15 cellular contexts compared by ENCODE assay signal in genomic region chrX:65488496-65488895, GRCh38.
"Had no signal": no experiment of that assay in that cellular context is flagged by ENCODE, and none has a peak within 500 bp of the region (broad histone marks: within the 10 kb centered on the region; RNA-seq: fewer than 3 reads in every experiment).

No MANE protein-coding gene starts in this region.

- H3K4me1 ChIP-seq: gastrocnemius medialis, heart right ventricle, left ventricle myocardium inferior, pancreas had no signal

- H3K4me3 ChIP-seq: dorsolateral prefrontal cortex, gastrocnemius medialis, heart right ventricle, left ventricle myocardium inferior, pancreas had no signal

- H3K9me3 ChIP-seq: gastrocnemius medialis, heart right ventricle, left ventricle myocardium inferior, pancreas had no signal

- ATAC-seq: activated CD4-positive, CD25-positive, alpha-beta regulatory T cell treated with anti-CD3 and anti-CD28 coated beads, Interleukin-2, amount 50 U/mL, for 24 hours; activated CD8-positive, alpha-beta memory T cell treated with anti-CD3 and anti-CD28 coated beads, Interleukin-2, amount 10 ng/mL, durations not matched to agents 7 days and 5 days; esophagus mucosa; gastrocnemius medialis; heart right ventricle; pancreas had no signal

- DNase-seq: activated CD4-positive, alpha-beta T cell treated with anti-CD3 and anti-CD28 coated beads, Interleukin-2, amount 50 U/mL, for 4 hours; activated CD8-positive, alpha-beta memory T cell treated with anti-CD3 and anti-CD28 coated beads, Interleukin-2, amount 10 ng/mL, durations not matched to agents 7 days and 5 days; activated gamma-delta T cell; activated T-cell treated with anti-CD3 and anti-CD28 coated beads, Interleukin-2, amount 50 U/mL, for 48 hours; anterior cingulate cortex; dorsolateral prefrontal cortex; gastrocnemius medialis; heart right ventricle; kidney; left ventricle myocardium inferior; pancreas; stimulated activated CD4-positive, alpha-beta T cell treated with anti-CD3 and anti-CD28 coated beads, Interleukin-4, amount 100 ng/mL, for 1 hour; stimulated activated CD8-positive, alpha-beta memory T cell treated with anti-CD3 and anti-CD28 coated beads, Interleukin-4, amount 100 ng/mL, for 48 hours had no signal

- H3K27ac ChIP-seq: dorsolateral prefrontal cortex, gastrocnemius medialis, heart right ventricle, left ventricle myocardium inferior, pancreas had no signal

- H3K27me3 ChIP-seq: gastrocnemius medialis had no signal

- H3K36me3 ChIP-seq: gastrocnemius medialis, heart right ventricle, left ventricle myocardium inferior, pancreas had no signal
